1 cellular context compared by ENCODE assay signal in genomic region chr6:158649289-158650143, GRCh38.
TF ChIP-seq lines count a peak whose summit lies in the region.

SYTL3 (plus strand) TSS chr6:158650054; CDS start chr6:158663269, 13,215 bp downstream.

TF ChIP-seq in WTC11, 78 proteins besides CTCF, POLR2A, EP300 and RAD21 (continued from another document):
- no peak for TF ChIP-seq ATF3 (CRISPR knock-in tag; conservative IDR thresholded peaks at IDR 0.05)
- TF ChIP-seq ZNF512 (CRISPR knock-in tag; IDR thresholded peaks at IDR 0.05; ENCODE audit: borderline replicate concordance) = no peak
- TF ChIP-seq ZNF121 (CRISPR knock-in tag; IDR thresholded peaks at IDR 0.05) = no peak
- no peak for TF ChIP-seq TEAD1 (CRISPR knock-in tag; IDR thresholded peaks at IDR 0.05)
- TF ChIP-seq FOXJ3 (CRISPR knock-in tag; IDR thresholded peaks at IDR 0.05; ENCODE audit: borderline replicate concordance) = no peak
- no peak for TF ChIP-seq ZNF317 (CRISPR knock-in tag; IDR thresholded peaks at IDR 0.05; ENCODE audit: borderline replicate concordance, low read depth)
